11 cellular contexts compared by ENCODE assay signal in the genomic region with DNA sequence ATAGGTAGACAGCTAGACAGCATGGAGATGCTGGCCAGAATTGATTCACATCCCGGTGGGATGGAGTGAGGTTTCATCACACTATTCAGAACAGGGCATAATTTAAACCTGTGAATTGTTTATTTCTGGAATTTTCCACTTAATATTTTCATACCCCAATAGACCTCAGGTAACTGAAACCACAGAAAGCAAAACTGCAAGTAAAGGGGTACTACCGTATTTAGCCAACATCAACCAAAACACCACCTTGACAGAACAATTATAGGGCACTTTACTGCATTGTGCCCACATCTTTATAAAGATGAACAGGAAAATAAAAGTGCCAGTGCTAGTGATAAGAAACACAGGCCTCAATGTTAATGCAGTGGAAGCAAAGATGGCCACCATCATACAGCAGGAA. TPM values are rescaled to one million over a fixed set of nuclear protein-coding genes. Genes with fewer than 3 reads are reported as not detected.
DNase-seq lines count a peak whose midpoint lies in the region; ATAC-seq and TF ChIP-seq lines count a peak whose summit lies in the region.
"Had no signal": no experiment of that assay in that cellular context is flagged by ENCODE, and none has a peak within 500 bp of the region (broad histone marks: within the 10 kb centered on the region; RNA-seq: fewer than 3 reads in every experiment).

No MANE protein-coding gene starts in this region.

- H3K27ac Mint-ChIP-seq in Calu3 (ENCODE audit: unreplicated experiment) = peak overlapping the region; percentile 80
- peak overlapping the region; percentile 63 to 65 for H3K27ac Mint-ChIP-seq in activated naive CD4-positive, alpha-beta T cell treated with anti-CD3 and anti-CD28 coated beads, Interleukin-2, amount 50 U/mL, for 72 hours
- H3K27ac Mint-ChIP-seq in naive thymus-derived CD8-positive, alpha-beta T cell = peak overlapping the region; percentile 76 to 89 (median 84)
- H3K27ac Mint-ChIP-seq: naive B cell had no signal

- H3K4me1 ChIP-seq in right lobe of liver (peaks cover 0 to 47% (median 19%) of the 10 kb centered on the region in 4 donors), heart left ventricle (peaks cover 3 to 53% (median 35%) of the 10 kb centered on the region in 12 donors)

- H3K9me3 Mint-ChIP-seq in Calu3 (ENCODE audit: low read depth, unreplicated experiment) = no peaks in the 10 kb centered on the region
- peaks cover 4 to 8% of the 10 kb centered on the region in 2 donors for H3K9me3 Mint-ChIP-seq in activated naive CD4-positive, alpha-beta T cell treated with anti-CD3 and anti-CD28 coated beads, Interleukin-2, amount 50 U/mL, for 72 hours
- H3K9me3 Mint-ChIP-seq in naive thymus-derived CD8-positive, alpha-beta T cell = peaks cover 0 to 12% (median 0%) of the 10 kb centered on the region in 9 donors

- H3K36me3 Mint-ChIP-seq in Calu3 (ENCODE audit: insufficient read depth, unreplicated experiment) = peaks cover 12% of the 10 kb centered on the region
- peaks cover 14 to 24% of the 10 kb centered on the region in 2 donors for H3K36me3 Mint-ChIP-seq in activated naive CD4-positive, alpha-beta T cell treated with anti-CD3 and anti-CD28 coated beads, Interleukin-2, amount 50 U/mL, for 72 hours
- peaks cover 11 to 60% (median 11%) of the 10 kb centered on the region in 3 donors for H3K36me3 Mint-ChIP-seq in naive thymus-derived CD8-positive, alpha-beta T cell

- no peak overlapping the region for H3K4me3 ChIP-seq in right lobe of liver
- H3K4me3 ChIP-seq in heart left ventricle = no peak overlapping the region

- H3K36me3 ChIP-seq in right lobe of liver (no peaks in the 10 kb centered on the region), heart left ventricle (no peaks in the 10 kb centered on the region)

- TF ChIP-seq POLR2A in right lobe of liver (IDR thresholded peaks at IDR 0.05) (no peak), heart left ventricle (IDR thresholded peaks at IDR 0.05) (no peak)

- DNase-seq in Calu3 (no peak), right lobe of liver (no peak), Ammon's horn (ENCODE audit: low spot score) (no peak), left lobe of liver (ENCODE audit: low spot score) (no peak), heart left ventricle (no peak)
- DNase-seq in activated naive CD4-positive, alpha-beta T cell treated with anti-CD3 and anti-CD28 coated beads, Interleukin-2, amount 50 U/mL, for 72 hours (ENCODE audit: low spot score in 2 of 2) = no peak
- DNase-seq in naive thymus-derived CD8-positive, alpha-beta T cell = no peak
- DNase-seq: naive B cell, NCI-H82 had no signal

- intact Hi-C loops in Calu3 (cut with micrococcal nuclease; ENCODE audit: unreplicated experiment) (no loop called here), right lobe of liver (cut with DNase I) (no loop called here), heart left ventricle (cut with DNase I) (loop anchor here in 1 of 10 donors (10.0 kb wide), 1 partner anchor 54 kb away; no protein-coding TSS in a partner anchor)

- H3K4me1 Mint-ChIP-seq in Calu3 (ENCODE audit: low read depth, unreplicated experiment) = peaks cover 63% of the 10 kb centered on the region
- peaks cover 49 to 83% (median 79%) of the 10 kb centered on the region in 4 donors for H3K4me1 Mint-ChIP-seq in naive thymus-derived CD8-positive, alpha-beta T cell

- no peak overlapping the region for H3K4me3 Mint-ChIP-seq in Calu3 (ENCODE audit: low read depth, unreplicated experiment)
- H3K4me3 Mint-ChIP-seq in naive thymus-derived CD8-positive, alpha-beta T cell = peak overlapping the region; percentile 47 to 90 (median 65)

- ATAC-seq in HG03354 (IDR thresholded peaks at IDR 0.05; ENCODE audit: poor library complexity, severe bottlenecking, unreplicated experiment) (peak; percentile 51), right lobe of liver (no peak), left lobe of liver (no peak), heart left ventricle (no peak)
- peak; percentile 17 to 25 for ATAC-seq in activated naive CD4-positive, alpha-beta T cell treated with anti-CD3 and anti-CD28 coated beads, Interleukin-2, amount 50 U/mL, for 72 hours
- ATAC-seq in naive thymus-derived CD8-positive, alpha-beta T cell = peak; percentile 22 to 23

- no peak for TF ChIP-seq CTCF in Calu3 (IDR thresholded peaks at IDR 0.05; ENCODE audit: unreplicated experiment)
- no peak for TF ChIP-seq CTCF in right lobe of liver (IDR thresholded peaks at IDR 0.05)
- no peak for TF ChIP-seq CTCF in heart left ventricle (IDR thresholded peaks at IDR 0.05)

- no peaks in the 10 kb centered on the region for H3K9me3 ChIP-seq in right lobe of liver
- H3K9me3 ChIP-seq in heart left ventricle = peaks cover 0 to 2% (median 0%) of the 10 kb centered on the region in 12 donors

- 63% methylated on average over 2 of the region's 2 CpGs for WGBS in right lobe of liver (ENCODE audit: insufficient coverage, low coverage, low lambda C conversion rate, missing lambda C conversion rate)
- 95 to 98% (median 95%) methylated on average over 2 of the region's 2 CpGs for WGBS in heart left ventricle, 4 donors

- POLR2A ChIA-PET in naive thymus-derived CD8-positive, alpha-beta T cell (lab: Charles Lee) = interaction anchor here (0.9 to 11.2 kb wide), 2 partner anchors 10 to 30 kb away, joined by 3 to 86 read pairs; no protein-coding TSS in a partner anchor

- no peaks in the 10 kb centered on the region for H3K27me3 ChIP-seq in right lobe of liver
- no peaks in the 10 kb centered on the region for H3K27me3 ChIP-seq in heart left ventricle

- CTCF ChIA-PET in Calu3 (lab: Charles Lee) = interaction anchor here (0.7 to 1.5 kb wide), 3 partner anchors 10 to 19 kb away, joined by 3 to 8 read pairs (median 4); no protein-coding TSS in a partner anchor

- H3K27ac ChIP-seq in right lobe of liver (no peak overlapping the region), heart left ventricle (peak overlapping the region in 2 of 12 donors; percentile 32 to 76)

- H3K27me3 Mint-ChIP-seq in Calu3 (ENCODE audit: unreplicated experiment) = no peaks in the 10 kb centered on the region
- H3K27me3 Mint-ChIP-seq in naive thymus-derived CD8-positive, alpha-beta T cell = no peaks in the 10 kb centered on the region
- H3K27me3 Mint-ChIP-seq: central memory CD8-positive, alpha-beta T cell; naive B cell had no signal

- no TSS peak for BruUV-seq in Calu3 (replicated peaks; lab: Mats Ljungman, UMichigan)

RNA-seq across cellular contexts. Expression of a gene that starts 7.5 kb away (rescaled TPM):
- total RNA-seq in Calu3 (2022) (47.0 and 49.2 TPM in 2 replicates), right lobe of liver (10 to 100 TPM; 30.1 to 82.1 (median 57.9) TPM), left lobe of liver (54.6 TPM), heart left ventricle (10 to 100 TPM; 10.9 to 25.9 (median 14.6) TPM)
- total RNA-seq in activated naive CD4-positive, alpha-beta T cell treated with anti-CD3 and anti-CD28 coated beads, Interleukin-2, amount 50 U/mL, for 72 hours = 10 to 100 TPM; 34.4 to 50.4 TPM
- total RNA-seq in naive thymus-derived CD8-positive, alpha-beta T cell = 100 to 1,000 TPM; 182 to 186 TPM
- 10 to 100 TPM; 21.8 to 30.6 (median 24.1) TPM for polyA plus RNA-seq in naive thymus-derived CD8-positive, alpha-beta T cell
- polyA plus RNA-seq in heart left ventricle = 1 to 10 TPM; 3.2 to 6.0 TPM

Comparison
In these comparisons a context has a peak if more than half of its experiments do, and no peak if none do; other contexts are left out.
1. ATAC-seq: peak in HG03354 (single experiment), activated naive CD4-positive, alpha-beta T cell treated with anti-CD3 and anti-CD28 coated beads, Interleukin-2, amount 50 U/mL, for 72 hours (2 of 2) and naive thymus-derived CD8-positive, alpha-beta T cell (2 of 2); none in right lobe of liver (0 of 4), left lobe of liver (single experiment) and heart left ventricle (0 of 4).
2. Peak in every context shown above with its lines, with median percentiles within 50 percentile points of each other: H3K27ac Mint-ChIP-seq.